Comparison of ENCODE assay signal across 12 cellular contexts in genomic region chr5:125058185-125058826, GRCh38.
DNase-seq lines count a peak whose midpoint lies in the region; ATAC-seq and TF ChIP-seq lines count a peak whose summit lies in the region.
"Had no signal": no experiment of that assay in that cellular context is flagged by ENCODE, and none has a peak within 500 bp of the region (broad histone marks: within the 10 kb centered on the region; RNA-seq: fewer than 3 reads in every experiment).

No MANE protein-coding gene starts in this region.

- no peaks in the 10 kb centered on the region for H3K36me3 Mint-ChIP-seq in endodermal cell (ENCODE audit: low read depth)
- H3K36me3 Mint-ChIP-seq: immature natural killer cell had no signal

- H3K27me3 ChIP-seq in endodermal cell (ENCODE audit: control insufficient read depth, insufficient read depth, low read length, poor library complexity, severe bottlenecking) (no peaks in the 10 kb centered on the region), skeletal muscle satellite cell (ENCODE audit: control insufficient read depth, insufficient read depth, low read length) (no peaks in the 10 kb centered on the region), stomach (no peaks in the 10 kb centered on the region), lower lobe of right lung (ENCODE audit: low read depth) (no peaks in the 10 kb centered on the region)

- peak overlapping the region; percentile 55 for H3K4me2 ChIP-seq in skeletal muscle satellite cell (ENCODE audit: low read length)

- no peaks in the 10 kb centered on the region for H3K27me3 Mint-ChIP-seq in endodermal cell (ENCODE audit: insufficient read depth)

- ATAC-seq in HG02870 (IDR thresholded peaks at IDR 0.05; ENCODE audit: unreplicated experiment) (no peak), lower lobe of right lung (no peak)
- ATAC-seq: psoas muscle had no signal

- TF ChIP-seq POLR2A in stomach (IDR thresholded peaks at IDR 0.05), result no peak

- TF ChIP-seq CTCF in endodermal cell (conservative IDR thresholded peaks at IDR 0.05) (no peak), stomach (IDR thresholded peaks at IDR 0.05) (no peak), lower lobe of right lung (IDR thresholded peaks at IDR 0.05) (no peak)

- DNase-seq in HT-29 (ENCODE audit: low spot score) (peak; percentile 34), NCI-H446 (lab: John Stamatoyannopoulos, UW) (peak; percentile 11 to 70), endodermal cell (no peak), stomach (no peak), lower lobe of right lung (no peak)
- DNase-seq: immature natural killer cell, MM.1S, psoas muscle, T-helper 1 cell had no signal

- H3K4me3 Mint-ChIP-seq in endodermal cell, result no peak overlapping the region
- H3K4me3 Mint-ChIP-seq: dendritic cell treated with granulocyte-macrophage colony-stimulating factor and Interleukin-4, amounts not matched to agents 40 ng/mL and 50 ng/mL, for 4 days; immature natural killer cell had no signal

- intact Hi-C loops in stomach (cut with DNase I; ENCODE audit: low total_unique reads), result no loop called here
- intact Hi-C loops in lower lobe of right lung (cut with DNase I), result no loop called here

- H3K27ac Mint-ChIP-seq in endodermal cell, result no peak overlapping the region
- H3K27ac Mint-ChIP-seq: dendritic cell treated with granulocyte-macrophage colony-stimulating factor and Interleukin-4, amounts not matched to agents 40 ng/mL and 50 ng/mL, for 4 days; immature natural killer cell had no signal

- H3K4me1 ChIP-seq in endodermal cell (ENCODE audit: control insufficient read depth, insufficient read depth, low read length), result peaks cover 14% of the 10 kb centered on the region
- H3K4me1 ChIP-seq in skeletal muscle satellite cell (ENCODE audit: control insufficient read depth, insufficient read depth, low read length), result peaks cover 26% of the 10 kb centered on the region
- peaks cover 0 to 13% (median 4%) of the 10 kb centered on the region in 4 donors for H3K4me1 ChIP-seq in stomach
- H3K4me1 ChIP-seq in lower lobe of right lung, result no peaks in the 10 kb centered on the region
- H3K4me1 ChIP-seq: psoas muscle had no signal

- 72 to 77% methylated on average over 4 to 6 of the region's 6 CpGs for WGBS in endodermal cell (ENCODE audit: insufficient coverage in 1 of 2, insufficient read length in 1 of 2), 2 experiments
- WGBS in stomach, 5 donors, result 30 to 39% (median 35%) methylated on average over 6 of the region's 6 CpGs

- TF ChIP-seq EP300 in stomach (IDR thresholded peaks at IDR 0.05), result no peak

- H3K27ac ChIP-seq in endodermal cell (ENCODE audit: low read depth, low read length) (peak overlapping the region; percentile 81), stomach (no peak overlapping the region), lower lobe of right lung (no peak overlapping the region)
- H3K27ac ChIP-seq: psoas muscle had no signal

- H3K4me3 ChIP-seq in endodermal cell (ENCODE audit: low read length), result no peak overlapping the region
- no peak overlapping the region for H3K4me3 ChIP-seq in skeletal muscle satellite cell (ENCODE audit: low read length)
- no peak overlapping the region for H3K4me3 ChIP-seq in stomach
- H3K4me3 ChIP-seq in lower lobe of right lung, result no peak overlapping the region
- H3K4me3 ChIP-seq: psoas muscle had no signal

- H3K9me3 Mint-ChIP-seq in endodermal cell, result no peaks in the 10 kb centered on the region
- H3K9me3 Mint-ChIP-seq: dendritic cell treated with granulocyte-macrophage colony-stimulating factor and Interleukin-4, amounts not matched to agents 40 ng/mL and 50 ng/mL, for 4 days had no signal

- H3K4me1 Mint-ChIP-seq in endodermal cell, result peaks cover 29% of the 10 kb centered on the region

- no peaks in the 10 kb centered on the region for H3K9me3 ChIP-seq in endodermal cell (ENCODE audit: control insufficient read depth, low read length)
- H3K9me3 ChIP-seq in skeletal muscle satellite cell (replicated peaks; ENCODE audit: low read length), result no peaks in the 10 kb centered on the region
- no peaks in the 10 kb centered on the region for H3K9me3 ChIP-seq in stomach
- H3K9me3 ChIP-seq in lower lobe of right lung, result no peaks in the 10 kb centered on the region
- H3K9me3 ChIP-seq: psoas muscle had no signal

- no peaks in the 10 kb centered on the region for H3K36me3 ChIP-seq in endodermal cell (ENCODE audit: control insufficient read depth, insufficient read depth, low read length)
- H3K36me3 ChIP-seq in skeletal muscle satellite cell (ENCODE audit: insufficient read depth, low read length), result no peaks in the 10 kb centered on the region
- no peaks in the 10 kb centered on the region for H3K36me3 ChIP-seq in stomach
- no peaks in the 10 kb centered on the region for H3K36me3 ChIP-seq in lower lobe of right lung

- no peak overlapping the region for H3K9ac ChIP-seq in endodermal cell (ENCODE audit: extremely low read depth, low read length, poor library complexity, severe bottlenecking)
- no peak overlapping the region for H3K9ac ChIP-seq in skeletal muscle satellite cell (ENCODE audit: low read depth, low read length)

Comparison
In these comparisons a context has a peak if more than half of its experiments do, and no peak if none do; other contexts are left out.
1. DNase-seq: peak in HT-29 (single experiment) and NCI-H446 (2 of 2); none in endodermal cell (single experiment), stomach (single experiment) and lower lobe of right lung (single experiment).